Comparison of ENCODE assay signal across 23 cellular contexts in genomic region chr4:143714290-143714625, GRCh38. TPM values are rescaled to one million over a fixed set of nuclear protein-coding genes. Genes with fewer than 3 reads are reported as not detected.
"Had no signal": no experiment of that assay in that cellular context is flagged by ENCODE, and none has a peak within 500 bp of the region (broad histone marks: within the 10 kb centered on the region; RNA-seq: fewer than 3 reads in every experiment).

No MANE protein-coding gene starts in this region.

- DNase-seq: cortex of kidney; dorsolateral prefrontal cortex; effector CD8-positive, alpha-beta T cell; gastrocnemius medialis; islet precursor cell; mammary epithelial cell; naive thymus-derived CD4-positive, alpha-beta T cell; nephron progenitor cell; sigmoid colon; stimulated activated CD4-positive, alpha-beta T cell treated with anti-CD3 and anti-CD28 coated beads, Interleukin-2, amount 100 ng/mL, for 24 hours; stimulated activated CD4-positive, alpha-beta T cell treated with anti-CD3 and anti-CD28 coated beads, Interleukin-4, amount 100 ng/mL, for 4 hours; stimulated activated naive B cell treated with anti-CD40 and anti-IgM and Interleukin-4, amounts not matched to agents 10 μg/mL and 1 μg/mL and 100 μg/mL, for 72 hours; stimulated activated naive CD8-positive, alpha-beta T cell treated with anti-CD3 and anti-CD28 coated beads, Interleukin-15, amount 100 ng/mL, for 72 hours; testis; transverse colon had no signal

- H3K27ac Mint-ChIP-seq: naive thymus-derived CD4-positive, alpha-beta T cell; nephron progenitor cell; stimulated activated naive B cell treated with anti-CD40 and anti-IgM and Interleukin-4, amounts not matched to agents 10 μg/mL and 1 μg/mL and 100 μg/mL, for 72 hours; stimulated activated naive CD8-positive, alpha-beta T cell treated with anti-CD3 and anti-CD28 coated beads, Interleukin-15, amount 100 ng/mL, for 72 hours had no signal

- H3K9me3 ChIP-seq: gastrocnemius medialis, sigmoid colon, testis, transverse colon had no signal

- H3K27me3 Mint-ChIP-seq: stimulated activated naive B cell treated with anti-CD40 and anti-IgM and Interleukin-4, amounts not matched to agents 10 μg/mL and 1 μg/mL and 100 μg/mL, for 72 hours; stimulated activated naive CD8-positive, alpha-beta T cell treated with anti-CD3 and anti-CD28 coated beads, Interleukin-15, amount 100 ng/mL, for 72 hours had no signal

- H3K36me3 Mint-ChIP-seq: stimulated activated naive B cell treated with anti-CD40 and anti-IgM and Interleukin-4, amounts not matched to agents 10 μg/mL and 1 μg/mL and 100 μg/mL, for 72 hours had no signal

- H3K27ac ChIP-seq: dorsolateral prefrontal cortex, gastrocnemius medialis, sigmoid colon, skin epidermis, testis, transverse colon had no signal

- H3K4me1 Mint-ChIP-seq: naive thymus-derived CD4-positive, alpha-beta T cell; nephron progenitor cell; stimulated activated naive B cell treated with anti-CD40 and anti-IgM and Interleukin-4, amounts not matched to agents 10 μg/mL and 1 μg/mL and 100 μg/mL, for 72 hours; stimulated activated naive CD8-positive, alpha-beta T cell treated with anti-CD3 and anti-CD28 coated beads, Interleukin-15, amount 100 ng/mL, for 72 hours had no signal

- H3K4me3 ChIP-seq: dorsolateral prefrontal cortex, gastrocnemius medialis, sigmoid colon, skin epidermis, testis, transverse colon had no signal

- H3K9me3 Mint-ChIP-seq: nephron progenitor cell; stimulated activated naive B cell treated with anti-CD40 and anti-IgM and Interleukin-4, amounts not matched to agents 10 μg/mL and 1 μg/mL and 100 μg/mL, for 72 hours; stimulated activated naive CD8-positive, alpha-beta T cell treated with anti-CD3 and anti-CD28 coated beads, Interleukin-15, amount 100 ng/mL, for 72 hours had no signal

- H3K4me3 Mint-ChIP-seq: naive thymus-derived CD4-positive, alpha-beta T cell; nephron progenitor cell; stimulated activated naive B cell treated with anti-CD40 and anti-IgM and Interleukin-4, amounts not matched to agents 10 μg/mL and 1 μg/mL and 100 μg/mL, for 72 hours; stimulated activated naive CD8-positive, alpha-beta T cell treated with anti-CD3 and anti-CD28 coated beads, Interleukin-15, amount 100 ng/mL, for 72 hours had no signal

- H3K36me3 ChIP-seq: gastrocnemius medialis, sigmoid colon, transverse colon had no signal

- H3K27me3 ChIP-seq: dorsolateral prefrontal cortex, gastrocnemius medialis, sigmoid colon, testis, transverse colon had no signal

- H3K4me1 ChIP-seq: gastrocnemius medialis, sigmoid colon, testis, transverse colon had no signal

- ATAC-seq: esophagus mucosa; gastrocnemius medialis; left lobe of liver; naive thymus-derived CD4-positive, alpha-beta T cell; stimulated activated naive B cell treated with anti-CD40 and anti-IgM and Interleukin-4, amounts not matched to agents 10 μg/mL and 1 μg/mL and 100 μg/mL, for 72 hours; stimulated activated naive CD8-positive, alpha-beta T cell treated with anti-CD3 and anti-CD28 coated beads, Interleukin-15, amount 100 ng/mL, for 72 hours had no signal

RNA-seq across cellular contexts. Expression of gene FREM3, which starts 13.8 kb away (rescaled TPM):
- total RNA-seq: esophagus mucosa, fibroblast of lung, gastrocnemius medialis, left lobe of liver, lower leg skin, mammary epithelial cell, mesenteric fat pad, mononuclear cell, subcutaneous adipose tissue, transverse colon had no signal
- polyA plus RNA-seq: fibroblast of lung, mammary epithelial cell, sigmoid colon had no signal
